Comparison of ENCODE assay signal across 8 cellular contexts in genomic region chr11:13668102-13668956, GRCh38. TPM values are rescaled to one million over a fixed set of nuclear protein-coding genes. Genes with fewer than 3 reads are reported as not detected.
DNase-seq lines count a peak whose midpoint lies in the region; ATAC-seq and TF ChIP-seq lines count a peak whose summit lies in the region.

TSS of gene FAR1 (plus strand) at chr11:13668668. CDS start at chr11:13694766, 26,098 bp downstream.

- H3K9me3 ChIP-seq in SU-DHL-6 (ENCODE audit: insufficient read depth, low read length) (no peaks in the 10 kb centered on the region), ovary (no peaks in the 10 kb centered on the region), thyroid gland (no peaks in the 10 kb centered on the region)

- H4K20me1 ChIP-seq in SU-DHL-6 (ENCODE audit: low read depth, low read length) = peaks cover 24% of the 10 kb centered on the region

- peak within 1 kb of the TSS; percentile 84 for H3K9ac ChIP-seq in SU-DHL-6 (ENCODE audit: low read length)

- H3K79me2 ChIP-seq in SU-DHL-6 (ENCODE audit: insufficient read depth, low read length) = peaks cover 48% of the 10 kb centered on the region

- H3K27me3 Mint-ChIP-seq in activated naive CD8-positive, alpha-beta T cell treated with anti-CD3 and anti-CD28 coated beads, Interleukin-2, amount 10 ng/mL, durations not matched to agents 7 days and 5 days = peaks cover 12% of the 10 kb centered on the region
- peaks cover 4% of the 10 kb centered on the region for H3K27me3 Mint-ChIP-seq in glutamatergic neuron (ENCODE audit: unreplicated experiment)

- ATAC-seq in HG02642 (IDR thresholded peaks at IDR 0.05; ENCODE audit: poor library complexity, unreplicated experiment) = peak; percentile 91
- peak; percentile 94 for ATAC-seq in activated naive CD8-positive, alpha-beta T cell treated with anti-CD3 and anti-CD28 coated beads, Interleukin-2, amount 10 ng/mL, durations not matched to agents 7 days and 5 days (ENCODE audit: low read depth)

- peak within 1 kb of the TSS; percentile 99 for H3K27ac Mint-ChIP-seq in activated naive CD8-positive, alpha-beta T cell treated with anti-CD3 and anti-CD28 coated beads, Interleukin-2, amount 10 ng/mL, durations not matched to agents 7 days and 5 days
- peak within 1 kb of the TSS; percentile 95 for H3K27ac Mint-ChIP-seq in glutamatergic neuron (ENCODE audit: unreplicated experiment)

- POLR2A ChIA-PET in activated naive CD8-positive, alpha-beta T cell treated with anti-CD3 and anti-CD28 coated beads, Interleukin-2, amount 10 ng/mL, durations not matched to agents 7 days and 5 days (lab: Charles Lee) = interaction anchor here (0.6 to 2.4 kb wide), 5 partner anchors 205 to 976 kb away, joined by 3 to 11 read pairs (median 3); partner anchors contain the start of gene BTBD10

- H3K4me1 Mint-ChIP-seq in activated naive CD8-positive, alpha-beta T cell treated with anti-CD3 and anti-CD28 coated beads, Interleukin-2, amount 10 ng/mL, durations not matched to agents 7 days and 5 days = peaks cover 40% of the 10 kb centered on the region
- peaks cover 21% of the 10 kb centered on the region for H3K4me1 Mint-ChIP-seq in glutamatergic neuron (ENCODE audit: low read depth, unreplicated experiment)

- H3K36me3 ChIP-seq in SU-DHL-6 (ENCODE audit: low read length) (0 out of 2 replicates have a peak, but pooled peaks cover 4% of the 10 kb centered on the region), ovary (no peaks in the 10 kb centered on the region), thyroid gland (no peaks in the 10 kb centered on the region)

- H3K4me1 ChIP-seq in ovary (ENCODE audit: insufficient read depth) (peaks cover 4% of the 10 kb centered on the region), thyroid gland (peaks cover 0 to 6% of the 10 kb centered on the region in 2 donors)

- H3K4me3 ChIP-seq in SU-DHL-6 (ENCODE audit: insufficient read depth, low read length, poor library complexity, severe bottlenecking) = peak within 1 kb of the TSS; percentile 82
- peak within 1 kb of the TSS; percentile 98 for H3K4me3 ChIP-seq in ovary
- H3K4me3 ChIP-seq in thyroid gland (replicated peaks in 1 of 3) = peak within 1 kb of the TSS; percentile 48 to 95 (median 81)

- H3F3A ChIP-seq in SU-DHL-6 (ENCODE audit: insufficient read depth) = peaks cover 10% of the 10 kb centered on the region; the same call in 1 of the 2 replicates

- 0 to 1% (median 0%) methylated on average over 58 to 104 of the region's 104 CpGs for WGBS in ovary, 3 donors
- WGBS in thyroid gland, 2 donors = 1% methylated on average over 19 to 20 of the region's 104 CpGs

- no peak for TF ChIP-seq EP300 in ovary (IDR thresholded peaks at IDR 0.05)

- H3K36me3 Mint-ChIP-seq in activated naive CD8-positive, alpha-beta T cell treated with anti-CD3 and anti-CD28 coated beads, Interleukin-2, amount 10 ng/mL, durations not matched to agents 7 days and 5 days = peaks cover 28% of the 10 kb centered on the region
- H3K36me3 Mint-ChIP-seq in glutamatergic neuron (ENCODE audit: unreplicated experiment) = no peaks in the 10 kb centered on the region

- DNase-seq in NCI-H1105 treated with DMSO at 0.1 percent for 48 hours (lab: John Stamatoyannopoulos, UW) = peak; percentile 98
- peak; percentile 98 for DNase-seq in activated naive CD8-positive, alpha-beta T cell treated with anti-CD3 and anti-CD28 coated beads, Interleukin-2, amount 10 ng/mL, durations not matched to agents 7 days and 5 days
- peak; percentile 99 for DNase-seq in glutamatergic neuron
- DNase-seq in ovary = peak; percentile 95 to 98 (median 96)
- DNase-seq in thyroid gland = peak; percentile 96 to 98

- H3K27me3 ChIP-seq in SU-DHL-6 (ENCODE audit: low read length) = no peaks in the 10 kb centered on the region
- no peaks in the 10 kb centered on the region for H3K27me3 ChIP-seq in ovary
- no peaks in the 10 kb centered on the region for H3K27me3 ChIP-seq in thyroid gland

- TF ChIP-seq CTCF in GM12872 (IDR thresholded peaks at IDR 0.05; ENCODE audit: insufficient read depth, low read depth, low read length) (peak; percentile 58), SU-DHL-6 (IDR thresholded peaks at IDR 0.05; ENCODE audit: insufficient read depth, low read length, poor library complexity, severe bottlenecking) (peak; percentile 64), glutamatergic neuron (IDR thresholded peaks at IDR 0.05; ENCODE audit: partially characterized antibody, unreplicated experiment) (peak; percentile 62), ovary (IDR thresholded peaks at IDR 0.05) (peak; percentile 49 to 75 (median 63)), thyroid gland (IDR thresholded peaks at IDR 0.05) (peak in 5 of 6 experiments; percentile 24 to 74 (median 47))

- TF ChIP-seq POLR2A in ovary (IDR thresholded peaks at IDR 0.05) (peak; percentile 76), thyroid gland (IDR thresholded peaks at IDR 0.05) (peak in 1 of 2 donors; percentile 86)

- H2AFZ ChIP-seq in SU-DHL-6 (ENCODE audit: low read depth, low read length, severe bottlenecking) = peak within 1 kb of the TSS; percentile 97

- H3K4me2 ChIP-seq in SU-DHL-6 (ENCODE audit: low read depth, low read length, poor library complexity, severe bottlenecking) = peak within 1 kb of the TSS; percentile 97

- H3K27ac ChIP-seq in SU-DHL-6 (ENCODE audit: low read depth, low read length) (peak within 1 kb of the TSS; percentile 64), ovary (peak within 1 kb of the TSS; percentile 76 to 90), thyroid gland (peak within 1 kb of the TSS; percentile 56 to 86 (median 72))

- intact Hi-C loops in ovary (cut with DNase I) = no loop called here
- intact Hi-C loops in thyroid gland (cut with DNase I) = no loop called here

- no peaks in the 10 kb centered on the region for H3K9me2 ChIP-seq in SU-DHL-6 (replicated peaks; ENCODE audit: insufficient read depth, low read length)

- no peaks in the 10 kb centered on the region for H3K9me3 Mint-ChIP-seq in activated naive CD8-positive, alpha-beta T cell treated with anti-CD3 and anti-CD28 coated beads, Interleukin-2, amount 10 ng/mL, durations not matched to agents 7 days and 5 days
- H3K9me3 Mint-ChIP-seq in glutamatergic neuron (ENCODE audit: unreplicated experiment) = peaks cover 7% of the 10 kb centered on the region

- peak within 1 kb of the TSS; percentile 99 for H3K4me3 Mint-ChIP-seq in activated naive CD8-positive, alpha-beta T cell treated with anti-CD3 and anti-CD28 coated beads, Interleukin-2, amount 10 ng/mL, durations not matched to agents 7 days and 5 days
- peak within 1 kb of the TSS; percentile 99 for H3K4me3 Mint-ChIP-seq in glutamatergic neuron (ENCODE audit: unreplicated experiment)

RNA-seq across cellular contexts. Expression of gene FAR1, which starts in this region (rescaled TPM):
- 10 to 100 TPM; 48.9 to 49.7 TPM for total RNA-seq in activated naive CD8-positive, alpha-beta T cell treated with anti-CD3 and anti-CD28 coated beads, Interleukin-2, amount 10 ng/mL, durations not matched to agents 7 days and 5 days
- total RNA-seq in glutamatergic neuron (ENCODE audit: unreplicated experiment) (74.4 TPM), ovary (10 to 100 TPM; 38.9 to 52.1 (median 42.2) TPM), thyroid gland (10 to 100 TPM; 43.8 to 76.0 (median 48.9) TPM)
- 10 to 100 TPM; 14.2 to 29.3 TPM for polyA plus RNA-seq in ovary

Comparison
In these comparisons a context has a peak if more than half of its experiments do, and no peak if none do; other contexts are left out.
1. Peak in every context shown above with its lines: DNase-seq, ATAC-seq, H3K4me3 ChIP-seq and H3K27ac ChIP-seq.